In genomic region chr22:37229805-37230672, GRCh38 we compare ENCODE assay signal across 2 cellular contexts.
TF ChIP-seq lines count a peak whose summit lies in the region.

No MANE protein-coding gene starts in this region.

TF ChIP-seq in IMR-90, 13 proteins besides CTCF, POLR2A, EP300 and RAD21 (continued from another document):
- TF ChIP-seq SMC3 (IDR thresholded peaks at IDR 0.05; ENCODE audit: low read depth, low read length) (no peak), FOS (IDR thresholded peaks at IDR 0.05; ENCODE audit: low read depth, low read length) (no peak), MAZ (IDR thresholded peaks at IDR 0.05; ENCODE audit: borderline replicate concordance, low read depth, low read length) (no peak), MAFK (IDR thresholded peaks at IDR 0.05; ENCODE audit: low read depth, low read length) (no peak), BHLHE40 (IDR thresholded peaks at IDR 0.05; ENCODE audit: low read depth, low read length) (no peak), CHD1 (IDR thresholded peaks at IDR 0.05; ENCODE audit: low read depth, low read length) (no peak), CEBPB (IDR thresholded peaks at IDR 0.05; ENCODE audit: low read depth, low read length) (no peak), RCOR1 (IDR thresholded peaks at IDR 0.05; ENCODE audit: insufficient replicate concordance, low read length) (no peak), RFX5 (IDR thresholded peaks at IDR 0.05; ENCODE audit: low read depth, low read length) (no peak), NFE2L2 (IDR thresholded peaks at IDR 0.05; ENCODE audit: low read depth, low read length) (no peak)
- TF ChIP-seq, protein P1, sequence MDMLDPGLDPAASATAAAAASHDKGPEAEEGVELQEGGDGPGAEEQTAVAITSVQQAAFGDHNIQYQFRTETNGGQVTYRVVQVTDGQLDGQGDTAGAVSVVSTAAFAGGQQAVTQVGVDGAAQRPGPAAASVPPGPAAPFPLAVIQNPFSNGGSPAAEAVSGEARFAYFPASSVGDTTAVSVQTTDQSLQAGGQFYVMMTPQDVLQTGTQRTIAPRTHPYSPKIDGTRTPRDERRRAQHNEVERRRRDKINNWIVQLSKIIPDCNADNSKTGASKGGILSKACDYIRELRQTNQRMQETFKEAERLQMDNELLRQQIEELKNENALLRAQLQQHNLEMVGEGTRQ (IDR thresholded peaks at IDR 0.05; ENCODE audit: low read depth, low read length) = no peak
- TF ChIP-seq, protein P2, sequence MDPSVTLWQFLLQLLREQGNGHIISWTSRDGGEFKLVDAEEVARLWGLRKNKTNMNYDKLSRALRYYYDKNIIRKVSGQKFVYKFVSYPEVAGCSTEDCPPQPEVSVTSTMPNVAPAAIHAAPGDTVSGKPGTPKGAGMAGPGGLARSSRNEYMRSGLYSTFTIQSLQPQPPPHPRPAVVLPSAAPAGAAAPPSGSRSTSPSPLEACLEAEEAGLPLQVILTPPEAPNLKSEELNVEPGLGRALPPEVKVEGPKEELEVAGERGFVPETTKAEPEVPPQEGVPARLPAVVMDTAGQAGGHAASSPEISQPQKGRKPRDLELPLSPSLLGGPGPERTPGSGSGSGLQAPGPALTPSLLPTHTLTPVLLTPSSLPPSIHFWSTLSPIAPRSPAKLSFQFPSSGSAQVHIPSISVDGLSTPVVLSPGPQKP (IDR thresholded peaks at IDR 0.05; ENCODE audit: borderline replicate concordance, low read depth, low read length) = no peak

TF ChIP-seq in HEK293T, 16 proteins besides CTCF, POLR2A, EP300 and RAD21 (continued from another document):
- TF ChIP-seq TARDBP (IDR thresholded peaks at IDR 0.05) (no peak), L3MBTL2 (conservative IDR thresholded peaks at IDR 0.05) (no peak), FOXK2 (IDR thresholded peaks at IDR 0.05) (no peak), HDGF (IDR thresholded peaks at IDR 0.05; ENCODE audit: borderline replicate concordance) (no peak), BHLHE40 (IDR thresholded peaks at IDR 0.05; ENCODE audit: borderline replicate concordance) (no peak), NFRKB (IDR thresholded peaks at IDR 0.05) (no peak), FOXM1 (IDR thresholded peaks at IDR 0.05; ENCODE audit: borderline replicate concordance) (no peak), CTBP1 (IDR thresholded peaks at IDR 0.05; ENCODE audit: borderline replicate concordance) (no peak), FOXA1 (IDR thresholded peaks at IDR 0.05) (no peak), ZNF384 (IDR thresholded peaks at IDR 0.05) (no peak)
